ENCODE assay signal across 8 cellular contexts in genomic region chr16:81443688-81444447, GRCh38. TPM values are rescaled to one million over a fixed set of nuclear protein-coding genes. Genes with fewer than 3 reads are reported as not detected.
DNase-seq lines count a peak whose midpoint lies in the region; ATAC-seq, FAIRE-seq and TF ChIP-seq lines count a peak whose summit lies in the region.

No MANE protein-coding gene starts in this region.

- peak overlapping the region; percentile 56 for H3K9ac ChIP-seq in HUES48 (ENCODE audit: low read depth, low read length)

- H4K20me1 ChIP-seq in hepatocyte (ENCODE audit: insufficient read depth, poor library complexity, severe bottlenecking), result peaks cover 19% of the 10 kb centered on the region

- peaks cover 33% of the 10 kb centered on the region for H3K4me1 ChIP-seq in HUES48 (ENCODE audit: control insufficient read depth, insufficient read depth, low read length)
- peaks cover 25% of the 10 kb centered on the region for H3K4me1 ChIP-seq in hepatocyte (ENCODE audit: insufficient read depth)

- peak overlapping the region; percentile 67 for H3K4me3 Mint-ChIP-seq in activated T-helper 17 cell treated with anti-CD3 and anti-CD28 coated beads, Interleukin-2, amount 50 U/mL, for 72 hours

- 20% methylated on average over 28 of the region's 36 CpGs for WGBS in hepatocyte (ENCODE audit: low lambda C conversion rate, missing lambda C conversion rate)

- ATAC-seq in activated T-helper 17 cell treated with anti-CD3 and anti-CD28 coated beads, Interleukin-2, amount 50 U/mL, for 72 hours (replicated peaks), result no peak
- ATAC-seq in GM21576 (IDR thresholded peaks at IDR 0.05; ENCODE audit: unreplicated experiment), result no peak

- H3K27ac Mint-ChIP-seq in activated T-helper 17 cell treated with anti-CD3 and anti-CD28 coated beads, Interleukin-2, amount 50 U/mL, for 72 hours, result peak overlapping the region; percentile 79

- H3K79me2 ChIP-seq in hepatocyte, result peaks cover 38% of the 10 kb centered on the region

- FAIRE-seq in D721Med (lab: Jason Lieb, UNC), result no peak

- DNase-seq in hepatocyte (ENCODE audit: low spot score) (no peak), HCEC 1CT (no peak), D721Med (ENCODE audit: insufficient read length, low spot score) (no peak), RKO (ENCODE audit: low spot score) (no peak)

- TF ChIP-seq CTCF in hepatocyte (IDR thresholded peaks at IDR 0.05; ENCODE audit: poor library complexity) (no peak), D721Med (IDR thresholded peaks at IDR 0.05; ENCODE audit: insufficient read depth, missing control alignments) (no peak)

- no peaks in the 10 kb centered on the region for H3K9me2 ChIP-seq in hepatocyte (replicated peaks; ENCODE audit: insufficient read depth)

- H3K27me3 ChIP-seq in HUES48 (ENCODE audit: control insufficient read depth, insufficient read depth, low read length) (peaks cover 19% of the 10 kb centered on the region), hepatocyte (no peaks in the 10 kb centered on the region)

- no peaks in the 10 kb centered on the region for H3K36me3 ChIP-seq in HUES48 (ENCODE audit: control insufficient read depth, insufficient read depth, low read length)
- H3K36me3 ChIP-seq in hepatocyte (replicated peaks; ENCODE audit: insufficient read depth, low read depth), result no peaks in the 10 kb centered on the region

- H3K9me3 ChIP-seq in HUES48 (ENCODE audit: control insufficient read depth, insufficient read depth, low read length), result no peaks in the 10 kb centered on the region
- no peaks in the 10 kb centered on the region for H3K9me3 ChIP-seq in hepatocyte (ENCODE audit: low read depth)

- H3K4me1 Mint-ChIP-seq in activated T-helper 17 cell treated with anti-CD3 and anti-CD28 coated beads, Interleukin-2, amount 50 U/mL, for 72 hours, result peaks cover 11% of the 10 kb centered on the region

- H2AFZ ChIP-seq in hepatocyte, result peak overlapping the region; percentile 68

- H3K9me3 Mint-ChIP-seq in activated T-helper 17 cell treated with anti-CD3 and anti-CD28 coated beads, Interleukin-2, amount 50 U/mL, for 72 hours, result no peaks in the 10 kb centered on the region

- H3K36me3 Mint-ChIP-seq in activated T-helper 17 cell treated with anti-CD3 and anti-CD28 coated beads, Interleukin-2, amount 50 U/mL, for 72 hours (ENCODE audit: low read depth), result peaks cover 16% of the 10 kb centered on the region

- H3K27me3 Mint-ChIP-seq in activated T-helper 17 cell treated with anti-CD3 and anti-CD28 coated beads, Interleukin-2, amount 50 U/mL, for 72 hours, result no peaks in the 10 kb centered on the region

- peak overlapping the region; percentile 54 for H3K27ac ChIP-seq in HUES48 (ENCODE audit: low read depth, low read length)
- peak overlapping the region; percentile 94 for H3K27ac ChIP-seq in hepatocyte
- H3K27ac ChIP-seq in skin epidermis, result peak overlapping the region in 17 of 21 experiments; percentile 17 to 90 (median 76)

- H3K4me2 ChIP-seq in hepatocyte, result peak overlapping the region; percentile 95

- peak overlapping the region; percentile 73 for H3K4me3 ChIP-seq in HUES48 (ENCODE audit: low read depth, low read length)
- peak overlapping the region; percentile 77 for H3K4me3 ChIP-seq in hepatocyte
- peak overlapping the region; percentile 28 to 94 (median 34) for H3K4me3 ChIP-seq in skin epidermis

RNA-seq across cellular contexts. Expression of gene CMIP, which starts 0.7 kb away (rescaled TPM):
- 10 to 100 TPM; 28.5 to 57.5 TPM for total RNA-seq in activated T-helper 17 cell treated with anti-CD3 and anti-CD28 coated beads, Interleukin-2, amount 50 U/mL, for 72 hours
- 9.4 and 17.8 TPM in 2 replicates for total RNA-seq in hepatocyte
- 4.6 and 5.8 TPM in 2 replicates for polyA plus RNA-seq in hepatocyte
